1 cellular context compared by ENCODE assay signal in genomic region chr11:59857444-59858434, GRCh38.
TF ChIP-seq lines count a peak whose summit lies in the region.

No MANE protein-coding gene starts in this region.

TF ChIP-seq in H1, 55 proteins besides CTCF, POLR2A, EP300 and RAD21:
- no peak for TF ChIP-seq SUZ12 (IDR thresholded peaks at IDR 0.05; ENCODE audit: low read length)
- 0 out of 2 replicates have a peak, but pooled peaks have one; percentile 33 for TF ChIP-seq TEAD4 (IDR thresholded peaks at IDR 0.05; ENCODE audit: low read depth, low read length)
- no peak for TF ChIP-seq BRCA1 (IDR thresholded peaks at IDR 0.05; ENCODE audit: low read depth, low read length)
TF ChIP-seq in H1: peak in this region for 1.
